ENCODE assay signal across 1 cellular context in genomic region chrX:11665144-11666040, GRCh38.
A peak's percentile ranks its signal among the peaks of the same experiment; 100 is the strongest.
TF ChIP-seq lines count a peak whose summit lies in the region.

Gene ARHGAP6 (minus strand): TSS chrX:11665920. CDS start chrX:11664828, 1,092 bp downstream.

TF ChIP-seq in H1, 55 proteins besides CTCF, POLR2A, EP300 and RAD21 (continued from another document):
- TF ChIP-seq TBP (IDR thresholded peaks at IDR 0.05; ENCODE audit: low read depth, low read length) = no peak
- TF ChIP-seq KDM4A (IDR thresholded peaks at IDR 0.05; ENCODE audit: low read depth, low read length, severe bottlenecking) = peak; percentile 51
